Comparison of ENCODE assay signal across 22 cellular contexts in the genomic region with DNA sequence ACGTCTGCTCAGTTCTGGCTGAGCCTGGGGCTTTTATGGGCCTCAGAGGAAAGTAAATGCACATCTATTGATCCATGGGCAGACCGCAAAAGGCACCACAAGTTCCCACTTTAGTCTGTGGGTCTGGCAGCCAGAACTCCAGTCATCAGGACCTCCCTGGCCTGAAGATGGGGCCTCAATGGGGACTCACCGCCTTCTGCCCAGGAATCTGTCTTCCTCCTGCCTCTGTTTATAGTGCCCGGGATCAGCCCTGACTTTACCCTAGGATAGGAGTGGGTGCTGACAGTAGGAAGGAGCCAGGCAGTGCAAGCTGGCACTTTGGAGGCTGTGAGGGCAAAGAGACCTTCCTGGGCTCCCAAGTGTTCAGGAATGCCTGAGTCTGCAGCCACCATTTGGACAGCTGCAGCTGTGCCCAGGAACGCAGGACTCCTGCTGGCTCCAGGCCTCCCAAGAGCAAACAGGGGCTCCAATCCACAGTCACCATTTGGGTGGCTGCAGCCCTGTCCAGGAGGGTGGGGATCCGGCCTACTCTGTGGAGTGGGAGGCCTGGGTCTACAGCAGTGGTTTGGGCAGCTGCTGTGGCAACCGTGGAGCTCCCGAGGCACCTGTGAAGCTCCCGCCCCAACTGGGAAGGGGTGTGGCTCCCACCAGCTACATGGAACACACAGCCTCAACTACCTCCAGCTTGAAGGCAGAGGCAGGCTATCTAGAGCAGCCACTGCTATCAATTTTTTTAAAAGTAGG.
"Had no signal": no experiment of that assay in that cellular context is flagged by ENCODE, and none has a peak within 500 bp of the region (broad histone marks: within the 10 kb centered on the region; RNA-seq: fewer than 3 reads in every experiment).

No MANE protein-coding gene starts in this region.

- H3K27ac Mint-ChIP-seq: activated CD4-positive, alpha-beta T cell treated with anti-CD3 and anti-CD28 coated beads, Interleukin-2, amount 10 ng/mL, durations not matched to agents 7 days and 5 days; activated CD8-positive, alpha-beta T cell treated with anti-CD3 and anti-CD28 coated beads for 36 hours; activated naive CD4-positive, alpha-beta T cell treated with anti-CD3 and anti-CD28 coated beads, Interleukin-2, amount 50 U/mL, for 24 hours; activated naive CD8-positive, alpha-beta T cell treated with anti-CD3 and anti-CD28 coated beads, Interleukin-2, amount 50 U/mL, for 24 hours; activated T-helper 2 cell treated with anti-CD3 and anti-CD28 coated beads, Interferon-gamma antibody, Interleukin-2, Interleukin-4, amounts not matched to agents 10 μg/mL and 5 μg/mL and 100 μg/mL, durations not matched to agents 14 hours and 24 hours and 36 hours; dendritic cell treated with granulocyte-macrophage colony-stimulating factor and Interleukin-4, amounts not matched to agents 40 ng/mL and 50 ng/mL, for 4 days; memory B cell; natural killer cell treated with Interleukin-12 subunit alpha and Interleukin-12 subunit beta and Interleukin-15 and Interleukin-18, amount 100 ng/mL, for 72 hours had no signal

- H3K27me3 ChIP-seq: esophagus squamous epithelium, neutrophil, tibial nerve had no signal

- ATAC-seq: activated CD8-positive, alpha-beta T cell treated with anti-CD3 and anti-CD28 coated beads for 36 hours; activated naive CD8-positive, alpha-beta T cell treated with anti-CD3 and anti-CD28 coated beads, Interleukin-2, amount 50 U/mL, for 24 hours; mucosa of descending colon had no signal

- H3K4me3 Mint-ChIP-seq: activated CD4-positive, alpha-beta T cell treated with anti-CD3 and anti-CD28 coated beads, Interleukin-2, amount 10 ng/mL, durations not matched to agents 7 days and 5 days; activated CD8-positive, alpha-beta T cell treated with anti-CD3 and anti-CD28 coated beads for 36 hours; activated naive CD4-positive, alpha-beta T cell treated with anti-CD3 and anti-CD28 coated beads, Interleukin-2, amount 50 U/mL, for 24 hours; activated naive CD8-positive, alpha-beta T cell treated with anti-CD3 and anti-CD28 coated beads, Interleukin-2, amount 50 U/mL, for 24 hours; dendritic cell treated with granulocyte-macrophage colony-stimulating factor and Interleukin-4, amounts not matched to agents 40 ng/mL and 50 ng/mL, for 4 days; memory B cell; natural killer cell treated with Interleukin-12 subunit alpha and Interleukin-12 subunit beta and Interleukin-15 and Interleukin-18, amount 100 ng/mL, for 72 hours had no signal

- H3K9me3 ChIP-seq: esophagus squamous epithelium, neutrophil, prostate gland had no signal

- H3K27ac ChIP-seq: esophagus squamous epithelium, neutrophil, prostate gland, tibial nerve had no signal

- H3K36me3 Mint-ChIP-seq: activated naive CD4-positive, alpha-beta T cell treated with anti-CD3 and anti-CD28 coated beads, Interleukin-2, amount 50 U/mL, for 24 hours; memory B cell had no signal

- H3K4me1 ChIP-seq: esophagus squamous epithelium, prostate gland, tibial nerve had no signal

- H3K27me3 Mint-ChIP-seq: activated CD4-positive, alpha-beta T cell treated with anti-CD3 and anti-CD28 coated beads, Interleukin-2, amount 10 ng/mL, durations not matched to agents 7 days and 5 days; activated CD8-positive, alpha-beta T cell treated with anti-CD3 and anti-CD28 coated beads for 36 hours; activated naive CD4-positive, alpha-beta T cell treated with anti-CD3 and anti-CD28 coated beads, Interleukin-2, amount 50 U/mL, for 24 hours; activated naive CD8-positive, alpha-beta T cell treated with anti-CD3 and anti-CD28 coated beads, Interleukin-2, amount 50 U/mL, for 24 hours; dendritic cell treated with granulocyte-macrophage colony-stimulating factor and Interleukin-4, amounts not matched to agents 40 ng/mL and 50 ng/mL, for 4 days; memory B cell; natural killer cell treated with Interleukin-12 subunit alpha and Interleukin-12 subunit beta and Interleukin-15 and Interleukin-18, amount 100 ng/mL, for 72 hours had no signal

- H3K4me1 Mint-ChIP-seq: activated CD4-positive, alpha-beta T cell treated with anti-CD3 and anti-CD28 coated beads, Interleukin-2, amount 10 ng/mL, durations not matched to agents 7 days and 5 days; activated naive CD4-positive, alpha-beta T cell treated with anti-CD3 and anti-CD28 coated beads, Interleukin-2, amount 50 U/mL, for 24 hours; activated naive CD8-positive, alpha-beta T cell treated with anti-CD3 and anti-CD28 coated beads, Interleukin-2, amount 50 U/mL, for 24 hours; memory B cell had no signal

- H3K4me3 ChIP-seq: esophagus squamous epithelium, mucosa of descending colon, prostate gland, smooth muscle cell, tibial nerve had no signal

- DNase-seq: activated CD4-positive, alpha-beta T cell treated with anti-CD3 and anti-CD28 coated beads for 1 hour; activated CD4-positive, alpha-beta T cell treated with anti-CD3 and anti-CD28 coated beads, Interleukin-2, amount 10 ng/mL, durations not matched to agents 7 days and 5 days; activated CD8-positive, alpha-beta T cell treated with anti-CD3 and anti-CD28 coated beads for 36 hours; activated naive CD8-positive, alpha-beta T cell treated with anti-CD3 and anti-CD28 coated beads, Interleukin-2, amount 50 U/mL, for 24 hours; activated T-cell treated with anti-CD3 and anti-CD28 coated beads, Interleukin-2, amount 50 U/mL, for 48 hours; amygdala; central memory CD4-positive, alpha-beta T cell; esophagus squamous epithelium; foreskin melanocyte; mucosa of descending colon; stimulated activated CD4-positive, alpha-beta T cell treated with anti-CD3 and anti-CD28 coated beads, Interleukin-15, amount 100 ng/mL, for 24 hours; stimulated activated CD4-positive, alpha-beta T cell treated with anti-CD3 and anti-CD28 coated beads, Interleukin-2, amount 100 ng/mL, for 24 hours; T-helper 2 cell had no signal

- H3K36me3 ChIP-seq: esophagus squamous epithelium, neutrophil, prostate gland, tibial nerve had no signal
